24 cellular contexts compared by ENCODE assay signal in genomic region chrX:46954716-46955115, GRCh38. TPM values are rescaled to one million over a fixed set of nuclear protein-coding genes. Genes with fewer than 3 reads are reported as not detected.
DNase-seq lines count a peak whose midpoint lies in the region; ATAC-seq and TF ChIP-seq lines count a peak whose summit lies in the region.
"Had no signal": no experiment of that assay in that cellular context is flagged by ENCODE, and none has a peak within 500 bp of the region (broad histone marks: within the 10 kb centered on the region; RNA-seq: fewer than 3 reads in every experiment).

No MANE protein-coding gene starts in this region.

- peaks cover 5% of the 10 kb centered on the region; the same call in 1 of the 2 replicates for H3K79me2 ChIP-seq in KMS-11 (ENCODE audit: insufficient read depth, low read depth)

- no peak overlapping the region for H3K27ac ChIP-seq in KMS-11
- H3K27ac ChIP-seq: SJCRH30 had no signal

- no peaks in the 10 kb centered on the region for H3K27me3 Mint-ChIP-seq in WTC11 (ENCODE audit: low read depth)
- no peaks in the 10 kb centered on the region for H3K27me3 Mint-ChIP-seq in nephron (ENCODE audit: low read depth)
- no peaks in the 10 kb centered on the region for H3K27me3 Mint-ChIP-seq in stimulated activated naive B cell treated with anti-CD40 and anti-IgM and Interleukin-4, amounts not matched to agents 10 μg/mL and 1 μg/mL and 100 μg/mL, for 72 hours
- H3K27me3 Mint-ChIP-seq in activated naive CD8-positive, alpha-beta T cell treated with anti-CD3 and anti-CD28 coated beads, Interleukin-2, amount 50 U/mL, for 24 hours: no peaks in the 10 kb centered on the region
- H3K27me3 Mint-ChIP-seq in chondrocyte (ENCODE audit: low read depth): no peaks in the 10 kb centered on the region
- H3K27me3 Mint-ChIP-seq in Caco-2 (ENCODE audit: insufficient read depth, unreplicated experiment): no peaks in the 10 kb centered on the region

- H3K36me3 Mint-ChIP-seq in WTC11: no peaks in the 10 kb centered on the region
- H3K36me3 Mint-ChIP-seq in nephron (ENCODE audit: low read depth): peaks cover 3% of the 10 kb centered on the region
- H3K36me3 Mint-ChIP-seq in stimulated activated naive B cell treated with anti-CD40 and anti-IgM and Interleukin-4, amounts not matched to agents 10 μg/mL and 1 μg/mL and 100 μg/mL, for 72 hours: peaks cover 0 to 3% of the 10 kb centered on the region in 2 donors
- H3K36me3 Mint-ChIP-seq in activated naive CD8-positive, alpha-beta T cell treated with anti-CD3 and anti-CD28 coated beads, Interleukin-2, amount 50 U/mL, for 24 hours (ENCODE audit: low read depth): no peaks in the 10 kb centered on the region
- no peaks in the 10 kb centered on the region for H3K36me3 Mint-ChIP-seq in chondrocyte (ENCODE audit: low read depth)
- peaks cover 6% of the 10 kb centered on the region for H3K36me3 Mint-ChIP-seq in Caco-2 (ENCODE audit: insufficient read depth, unreplicated experiment)
- H3K36me3 Mint-ChIP-seq: CD4-positive, alpha-beta memory T cell had no signal

- peaks cover 42% of the 10 kb centered on the region for H3K4me1 Mint-ChIP-seq in WTC11
- peaks cover 15% of the 10 kb centered on the region for H3K4me1 Mint-ChIP-seq in nephron
- peaks cover 29 to 57% of the 10 kb centered on the region in 2 donors for H3K4me1 Mint-ChIP-seq in stimulated activated naive B cell treated with anti-CD40 and anti-IgM and Interleukin-4, amounts not matched to agents 10 μg/mL and 1 μg/mL and 100 μg/mL, for 72 hours
- peaks cover 16% of the 10 kb centered on the region for H3K4me1 Mint-ChIP-seq in activated naive CD8-positive, alpha-beta T cell treated with anti-CD3 and anti-CD28 coated beads, Interleukin-2, amount 50 U/mL, for 24 hours
- H3K4me1 Mint-ChIP-seq in chondrocyte (ENCODE audit: low read depth): peaks cover 25% of the 10 kb centered on the region
- H3K4me1 Mint-ChIP-seq in Caco-2 (ENCODE audit: low read depth, unreplicated experiment): no peaks in the 10 kb centered on the region
- H3K4me1 Mint-ChIP-seq: CD4-positive, alpha-beta memory T cell had no signal

- peak overlapping the region; percentile 78; the same call in 1 of the 2 replicates for H3K4me2 ChIP-seq in KMS-11

- H3K4me3 Mint-ChIP-seq in WTC11: no peak overlapping the region
- no peak overlapping the region for H3K4me3 Mint-ChIP-seq in nephron
- H3K4me3 Mint-ChIP-seq in stimulated activated naive B cell treated with anti-CD40 and anti-IgM and Interleukin-4, amounts not matched to agents 10 μg/mL and 1 μg/mL and 100 μg/mL, for 72 hours: no peak overlapping the region
- H3K4me3 Mint-ChIP-seq in activated naive CD8-positive, alpha-beta T cell treated with anti-CD3 and anti-CD28 coated beads, Interleukin-2, amount 50 U/mL, for 24 hours: no peak overlapping the region
- H3K4me3 Mint-ChIP-seq in chondrocyte (ENCODE audit: unreplicated experiment): no peak overlapping the region
- H3K4me3 Mint-ChIP-seq in Caco-2 (ENCODE audit: unreplicated experiment): no peak overlapping the region
- H3K4me3 Mint-ChIP-seq: CD4-positive, alpha-beta memory T cell had no signal

- TF ChIP-seq CTCF in KMS-11 (conservative IDR thresholded peaks at IDR 0.05; ENCODE audit: low read depth, low read length) (no peak), WTC11 (IDR thresholded peaks at IDR 0.05) (no peak), nephron (IDR thresholded peaks at IDR 0.05; ENCODE audit: unreplicated experiment in 3 of 3) (no peak), chondrocyte (IDR thresholded peaks at IDR 0.05) (no peak), Caco-2 (IDR thresholded peaks at IDR 0.05; ENCODE audit: insufficient read depth in 1 of 2, low read depth in 1 of 2, low read length in 1 of 2, severe bottlenecking in 1 of 2, unreplicated experiment in 1 of 2) (no peak)

- intact Hi-C loops in Caco-2 (cut with micrococcal nuclease; ENCODE audit: unreplicated experiment): no loop called here

- H2AFZ ChIP-seq in KMS-11 (ENCODE audit: low read depth): no peak overlapping the region

- H3K9ac ChIP-seq in KMS-11: no peak overlapping the region

- CTCF ChIA-PET in WTC11 (lab: Charles Lee) (interaction anchor here (0.6 kb wide), 1 partner anchor 346 kb away, joined by 3 read pairs; no protein-coding TSS in a partner anchor), Caco-2 (lab: Charles Lee) (no interaction called here)

- no peak for ATAC-seq in WTC11
- no peak for ATAC-seq in stimulated activated naive B cell treated with anti-CD40 and anti-IgM and Interleukin-4, amounts not matched to agents 10 μg/mL and 1 μg/mL and 100 μg/mL, for 72 hours (replicated peaks)
- ATAC-seq in activated naive CD8-positive, alpha-beta T cell treated with anti-CD3 and anti-CD28 coated beads, Interleukin-2, amount 50 U/mL, for 24 hours: no peak
- ATAC-seq: PC-3 had no signal

- no peak overlapping the region for H3K4me3 ChIP-seq in KMS-11 (IDR thresholded peaks at IDR 0.05; ENCODE audit: insufficient read depth, low read depth, low read length)
- no peak overlapping the region for H3K4me3 ChIP-seq in Caco-2 (ENCODE audit: low read depth, low read length)
- H3K4me3 ChIP-seq: A549, SJCRH30 had no signal

- no peaks in the 10 kb centered on the region for H3K27me3 ChIP-seq in KMS-11 (ENCODE audit: insufficient read depth, low read depth)
- H3K27me3 ChIP-seq in Caco-2 (replicated peaks; ENCODE audit: control insufficient read depth, insufficient read depth, low read length): no peaks in the 10 kb centered on the region
- H3K27me3 ChIP-seq: SJCRH30 had no signal

- DNase-seq in WTC11 (ENCODE audit: low spot score) (no peak), chondrocyte (ENCODE audit: low spot score) (no peak), Caco-2 (no peak)
- DNase-seq in stimulated activated naive B cell treated with anti-CD40 and anti-IgM and Interleukin-4, amounts not matched to agents 10 μg/mL and 1 μg/mL and 100 μg/mL, for 72 hours: no peak
- no peak for DNase-seq in activated naive CD8-positive, alpha-beta T cell treated with anti-CD3 and anti-CD28 coated beads, Interleukin-2, amount 50 U/mL, for 24 hours
- DNase-seq: AML-193; C1 segment of cervical spinal cord; CD4-positive, alpha-beta memory T cell; COR-L47; HCEC 1CT; Karpas-422; NCI-H1092 treated with DMSO at 0.1 percent for 48 hours; NCI-H1436; NCI-H187; NCI-H2081 treated with DMSO at 0.1 percent for 48 hours; NCI-H2171; NCI-H345; NCI-H524 treated with DMSO at 0.1 percent for 48 hours; NCI-H774; PC-3; SJCRH30 had no signal

- H3K4me1 ChIP-seq in KMS-11 (ENCODE audit: low read depth, poor library complexity, severe bottlenecking) (peaks cover 69% of the 10 kb centered on the region), Caco-2 (peaks cover 31% of the 10 kb centered on the region)
- H3K4me1 ChIP-seq: SJCRH30 had no signal

- no peaks in the 10 kb centered on the region for H3K9me3 ChIP-seq in Caco-2
- H3K9me3 ChIP-seq: A549, SJCRH30 had no signal

- no peaks in the 10 kb centered on the region for H4K20me1 ChIP-seq in KMS-11 (ENCODE audit: insufficient read depth)

- POLR2A ChIA-PET in WTC11 (lab: Charles Lee) (no interaction called here), Caco-2 (lab: Charles Lee) (no interaction called here)

- BruUV-seq in Caco-2 (replicated peaks; lab: Mats Ljungman, UMichigan): no TSS peak

- no peaks in the 10 kb centered on the region for H3K9me3 Mint-ChIP-seq in WTC11
- H3K9me3 Mint-ChIP-seq in nephron: peaks cover 3% of the 10 kb centered on the region
- H3K9me3 Mint-ChIP-seq in stimulated activated naive B cell treated with anti-CD40 and anti-IgM and Interleukin-4, amounts not matched to agents 10 μg/mL and 1 μg/mL and 100 μg/mL, for 72 hours: no peaks in the 10 kb centered on the region
- H3K9me3 Mint-ChIP-seq in activated naive CD8-positive, alpha-beta T cell treated with anti-CD3 and anti-CD28 coated beads, Interleukin-2, amount 50 U/mL, for 24 hours: no peaks in the 10 kb centered on the region
- H3K9me3 Mint-ChIP-seq in chondrocyte (ENCODE audit: low read depth): peaks cover 5% of the 10 kb centered on the region
- no peaks in the 10 kb centered on the region for H3K9me3 Mint-ChIP-seq in Caco-2 (ENCODE audit: unreplicated experiment)
- H3K9me3 Mint-ChIP-seq: CD4-positive, alpha-beta memory T cell had no signal

- H3K36me3 ChIP-seq in KMS-11 (ENCODE audit: insufficient read depth) (no peaks in the 10 kb centered on the region), Caco-2 (ENCODE audit: control insufficient read depth, insufficient read depth, low read length) (no peaks in the 10 kb centered on the region)
- H3K36me3 ChIP-seq: SJCRH30 had no signal

- peak overlapping the region; percentile 45; the same call in 1 of the 2 replicates for H3K27ac Mint-ChIP-seq in WTC11
- H3K27ac Mint-ChIP-seq in nephron: peak overlapping the region; percentile 49 to 77 (median 55)
- peak overlapping the region; percentile 56 for H3K27ac Mint-ChIP-seq in stimulated activated naive B cell treated with anti-CD40 and anti-IgM and Interleukin-4, amounts not matched to agents 10 μg/mL and 1 μg/mL and 100 μg/mL, for 72 hours
- no peak overlapping the region for H3K27ac Mint-ChIP-seq in activated naive CD8-positive, alpha-beta T cell treated with anti-CD3 and anti-CD28 coated beads, Interleukin-2, amount 50 U/mL, for 24 hours
- no peak overlapping the region for H3K27ac Mint-ChIP-seq in chondrocyte (ENCODE audit: unreplicated experiment)
- no peak overlapping the region for H3K27ac Mint-ChIP-seq in Caco-2 (ENCODE audit: unreplicated experiment)
- H3K27ac Mint-ChIP-seq: CD4-positive, alpha-beta memory T cell had no signal

TF ChIP-seq in WTC11, 78 proteins besides CTCF, POLR2A, EP300 and RAD21 (continues in another document):
- no peak for TF ChIP-seq NFYB (CRISPR knock-in tag; conservative IDR thresholded peaks at IDR 0.05; ENCODE audit: low read depth)
- TF ChIP-seq ATF6 (CRISPR knock-in tag; IDR thresholded peaks at IDR 0.05): no peak

RNA-seq across cellular contexts. Expression of gene JADE3, which starts 42.5 kb away (rescaled TPM):
- total RNA-seq in WTC11 (2021) (14.6 to 19.2 TPM (median 16.8 TPM) in 3 replicates), chondrocyte (8.2 to 11.7 TPM (median 10.6 TPM) in 3 replicates), Caco-2 (2022) (21.7 and 22.7 TPM in 2 replicates)

Comparison
In these comparisons a context has a peak if more than half of its experiments do, and no peak if none do; other contexts are left out.
1. H3K27ac Mint-ChIP-seq: peak in WTC11 (single experiment), nephron (3 of 3) and stimulated activated naive B cell treated with anti-CD40 and anti-IgM and Interleukin-4, amounts not matched to agents 10 μg/mL and 1 μg/mL and 100 μg/mL, for 72 hours (single experiment); none in activated naive CD8-positive, alpha-beta T cell treated with anti-CD3 and anti-CD28 coated beads, Interleukin-2, amount 50 U/mL, for 24 hours (single experiment), chondrocyte (single experiment) and Caco-2 (single experiment).